ENCODE assay signal across 31 cellular contexts in genomic region chr15:100665570-100665969, GRCh38.
DNase-seq lines count a peak whose midpoint lies in the region; ATAC-seq and TF ChIP-seq lines count a peak whose summit lies in the region.
"Had no signal": no experiment of that assay in that cellular context is flagged by ENCODE, and none has a peak within 500 bp of the region (broad histone marks: within the 10 kb centered on the region; RNA-seq: fewer than 3 reads in every experiment).

No MANE protein-coding gene starts in this region.

- H3K4me1 ChIP-seq in GM23248 (ENCODE audit: insufficient read depth) (peaks cover 8% of the 10 kb centered on the region; the same call in 1 of the 2 replicates), RWPE2 (ENCODE audit: insufficient read depth, poor library complexity, severe bottlenecking) (no peaks in the 10 kb centered on the region)
- H3K4me1 ChIP-seq: psoas muscle had no signal

- no peaks in the 10 kb centered on the region for H4K20me1 ChIP-seq in GM23248 (ENCODE audit: insufficient read depth)

- H3K27me3 ChIP-seq in GM23248 (replicated peaks; ENCODE audit: insufficient read depth) (no peaks in the 10 kb centered on the region), RWPE2 (ENCODE audit: insufficient read depth, poor library complexity, severe bottlenecking) (no peaks in the 10 kb centered on the region)
- H3K27me3 ChIP-seq: brain microvascular endothelial cell had no signal

- H3K9ac ChIP-seq in GM23248, result no peak overlapping the region

- H3K27me3 Mint-ChIP-seq in T-helper 2 cell treated with Interferon-gamma antibody and Interleukin-4, amounts not matched to agents 5 μg/mL and 100 μg/mL, for 36 hours (ENCODE audit: low read depth), result peaks cover 7% of the 10 kb centered on the region

- H3K4me2 ChIP-seq in GM23248 (ENCODE audit: unreplicated experiment), result no peak overlapping the region

- H3K4me3 Mint-ChIP-seq in T-helper 2 cell treated with Interferon-gamma antibody and Interleukin-4, amounts not matched to agents 5 μg/mL and 100 μg/mL, for 36 hours, result no peak overlapping the region
- H3K4me3 Mint-ChIP-seq: activated CD4-positive, alpha-beta T cell treated with anti-CD3 and anti-CD28 coated beads for 36 hours; activated naive CD4-positive, alpha-beta T cell treated with anti-CD3 and anti-CD28 coated beads, Interleukin-2, amount 10 ng/mL, durations not matched to agents 7 days and 5 days; activated T-helper 17 cell treated with anti-CD3 and anti-CD28 coated beads, Interleukin-2, amount 50 U/mL, for 72 hours; HFFc6; mesothelial cell of epicardium; naive B cell; stimulated activated effector memory CD8-positive, alpha-beta T cell treated with anti-CD3 and anti-CD28 coated beads, Interleukin-12 subunit alpha, Interleukin-12 subunit beta, amount 100 ng/mL, for 72 hours; type B pancreatic cell had no signal

- DNase-seq in GM23248 (peak; percentile 15), RWPE2 (ENCODE audit: low spot score) (no peak), fibroblast of the aortic adventitia (ENCODE audit: low read depth) (peak; percentile 94), sciatic nerve (ENCODE audit: low spot score) (no peak), SW480 (ENCODE audit: low spot score) (no peak)
- DNase-seq in T-helper 2 cell treated with Interferon-gamma antibody and Interleukin-4, amounts not matched to agents 5 μg/mL and 100 μg/mL, for 36 hours (ENCODE audit: low spot score), result no peak
- DNase-seq: activated CD4-positive, alpha-beta T cell treated with anti-CD3 and anti-CD28 coated beads for 36 hours; activated naive CD4-positive, alpha-beta T cell treated with anti-CD3 and anti-CD28 coated beads, Interleukin-2, amount 10 ng/mL, durations not matched to agents 7 days and 5 days; amniotic stem cell; brain microvascular endothelial cell; C1 segment of cervical spinal cord; GOT3; HFFc6; islet precursor cell; naive B cell; NCI-H1092 treated with DMSO at 0.1 percent for 48 hours; NCI-H187 treated with DMSO at 0.1 percent for 48 hours; NCI-H2171; NCI-H524; NK-92 treated with Interleukin-12 subunit alpha and Interleukin-12 subunit beta, amount 100 ng/mL, for 24 hours; occipital lobe; psoas muscle; SIG-M5; T-helper 9 cell had no signal

- H3K9me2 ChIP-seq in GM23248 (ENCODE audit: insufficient read depth), result no peaks in the 10 kb centered on the region

- H3K79me2 ChIP-seq in GM23248 (ENCODE audit: insufficient read depth), result no peaks in the 10 kb centered on the region

- H3K9me3 ChIP-seq in GM23248 (ENCODE audit: low read depth), result no peaks in the 10 kb centered on the region
- H3K9me3 ChIP-seq in RWPE2 (ENCODE audit: severe bottlenecking), result no peaks in the 10 kb centered on the region
- H3K9me3 ChIP-seq: heart left ventricle, psoas muscle had no signal

- H3K4me3 ChIP-seq in GM23248, result no peak overlapping the region
- no peak overlapping the region for H3K4me3 ChIP-seq in RWPE2 (ENCODE audit: severe bottlenecking)
- no peak overlapping the region for H3K4me3 ChIP-seq in fibroblast of the aortic adventitia (ENCODE audit: low read depth, low read length)
- H3K4me3 ChIP-seq: heart left ventricle, psoas muscle had no signal

- no peaks in the 10 kb centered on the region for H3F3A ChIP-seq in GM23248 (ENCODE audit: insufficient read depth)

- H3K36me3 Mint-ChIP-seq in T-helper 2 cell treated with Interferon-gamma antibody and Interleukin-4, amounts not matched to agents 5 μg/mL and 100 μg/mL, for 36 hours (ENCODE audit: low read depth), result no peaks in the 10 kb centered on the region
- H3K36me3 Mint-ChIP-seq: activated naive CD4-positive, alpha-beta T cell treated with anti-CD3 and anti-CD28 coated beads, Interleukin-2, amount 10 ng/mL, durations not matched to agents 7 days and 5 days; mesothelial cell of epicardium; naive B cell; stimulated activated effector memory CD8-positive, alpha-beta T cell treated with anti-CD3 and anti-CD28 coated beads, Interleukin-12 subunit alpha, Interleukin-12 subunit beta, amount 100 ng/mL, for 72 hours; type B pancreatic cell had no signal

- H3K4me1 Mint-ChIP-seq in T-helper 2 cell treated with Interferon-gamma antibody and Interleukin-4, amounts not matched to agents 5 μg/mL and 100 μg/mL, for 36 hours (ENCODE audit: low read depth), result no peaks in the 10 kb centered on the region
- H3K4me1 Mint-ChIP-seq: activated CD4-positive, alpha-beta T cell treated with anti-CD3 and anti-CD28 coated beads for 36 hours; activated naive CD4-positive, alpha-beta T cell treated with anti-CD3 and anti-CD28 coated beads, Interleukin-2, amount 10 ng/mL, durations not matched to agents 7 days and 5 days; activated T-helper 17 cell treated with anti-CD3 and anti-CD28 coated beads, Interleukin-2, amount 50 U/mL, for 72 hours; naive B cell; stimulated activated effector memory CD8-positive, alpha-beta T cell treated with anti-CD3 and anti-CD28 coated beads, Interleukin-12 subunit alpha, Interleukin-12 subunit beta, amount 100 ng/mL, for 72 hours had no signal

- intact Hi-C loops in sciatic nerve (cut with DNase I), result no loop called here

- no peak overlapping the region for H2AFZ ChIP-seq in GM23248

- peak; percentile 15; the same call in 2 of the 3 replicates for ATAC-seq in RWPE2 (ENCODE audit: low read depth)
- peak; percentile 47 for ATAC-seq in sciatic nerve
- no peak for ATAC-seq in HG03159 (IDR thresholded peaks at IDR 0.05; ENCODE audit: unreplicated experiment)
- ATAC-seq: activated CD4-positive, alpha-beta T cell treated with anti-CD3 and anti-CD28 coated beads for 36 hours; activated T-helper 17 cell treated with anti-CD3 and anti-CD28 coated beads, Interleukin-2, amount 50 U/mL, for 72 hours; psoas muscle; stimulated activated effector memory CD8-positive, alpha-beta T cell treated with anti-CD3 and anti-CD28 coated beads, Interleukin-12 subunit alpha, Interleukin-12 subunit beta, amount 100 ng/mL, for 72 hours had no signal

- H3K36me3 ChIP-seq in GM23248 (ENCODE audit: low read depth), result no peaks in the 10 kb centered on the region
- H3K36me3 ChIP-seq in RWPE2 (ENCODE audit: low read depth), result no peaks in the 10 kb centered on the region
- H3K36me3 ChIP-seq: brain microvascular endothelial cell, heart left ventricle had no signal

- H3K9me3 Mint-ChIP-seq in T-helper 2 cell treated with Interferon-gamma antibody and Interleukin-4, amounts not matched to agents 5 μg/mL and 100 μg/mL, for 36 hours, result no peaks in the 10 kb centered on the region
- H3K9me3 Mint-ChIP-seq: activated naive CD4-positive, alpha-beta T cell treated with anti-CD3 and anti-CD28 coated beads, Interleukin-2, amount 10 ng/mL, durations not matched to agents 7 days and 5 days; activated T-helper 17 cell treated with anti-CD3 and anti-CD28 coated beads, Interleukin-2, amount 50 U/mL, for 72 hours; HFFc6; mesothelial cell of epicardium; naive B cell; stimulated activated effector memory CD8-positive, alpha-beta T cell treated with anti-CD3 and anti-CD28 coated beads, Interleukin-12 subunit alpha, Interleukin-12 subunit beta, amount 100 ng/mL, for 72 hours; type B pancreatic cell had no signal

- H3K27ac ChIP-seq in GM23248 (no peak overlapping the region), RWPE2 (ENCODE audit: poor library complexity, severe bottlenecking) (no peak overlapping the region)
- H3K27ac ChIP-seq: brain microvascular endothelial cell, heart left ventricle, psoas muscle, VCaP had no signal

- 52 to 66% methylated on average over 7 of the region's 7 CpGs for WGBS in GM23248 (ENCODE audit: low coverage in 1 of 2, low lambda C conversion rate in 2 of 2, missing lambda C conversion rate in 2 of 2), 2 experiments

- TF ChIP-seq CTCF in RWPE2 (IDR thresholded peaks at IDR 0.05; ENCODE audit: poor library complexity, severe bottlenecking) (no peak), fibroblast of the aortic adventitia (IDR thresholded peaks at IDR 0.05; ENCODE audit: insufficient read depth, low read length) (peak; percentile 25)

- in situ Hi-C loops in GM23248 (cut with MboI), result loop anchor here (10.0 kb wide), 1 partner anchor 209 kb away; the partner anchor contains the start of gene ALDH1A3

- H3K27ac Mint-ChIP-seq in T-helper 2 cell treated with Interferon-gamma antibody and Interleukin-4, amounts not matched to agents 5 μg/mL and 100 μg/mL, for 36 hours, result no peak overlapping the region
- H3K27ac Mint-ChIP-seq: activated CD4-positive, alpha-beta T cell treated with anti-CD3 and anti-CD28 coated beads for 36 hours; activated naive CD4-positive, alpha-beta T cell treated with anti-CD3 and anti-CD28 coated beads, Interleukin-2, amount 10 ng/mL, durations not matched to agents 7 days and 5 days; activated T-helper 17 cell treated with anti-CD3 and anti-CD28 coated beads, Interleukin-2, amount 50 U/mL, for 72 hours; HFFc6; mesothelial cell of epicardium; stimulated activated effector memory CD8-positive, alpha-beta T cell treated with anti-CD3 and anti-CD28 coated beads, Interleukin-12 subunit alpha, Interleukin-12 subunit beta, amount 100 ng/mL, for 72 hours; type B pancreatic cell had no signal

Comparison
In these comparisons a context has a peak if more than half of its experiments do, and no peak if none do; other contexts are left out.
1. DNase-seq: peak in GM23248 (single experiment) and fibroblast of the aortic adventitia (single experiment); none in RWPE2 (single experiment), sciatic nerve (single experiment), T-helper 2 cell treated with Interferon-gamma antibody and Interleukin-4, amounts not matched to agents 5 μg/mL and 100 μg/mL, for 36 hours (single experiment) and SW480 (single experiment).